ENCODE assay signal across 8 cellular contexts in the genomic region with DNA sequence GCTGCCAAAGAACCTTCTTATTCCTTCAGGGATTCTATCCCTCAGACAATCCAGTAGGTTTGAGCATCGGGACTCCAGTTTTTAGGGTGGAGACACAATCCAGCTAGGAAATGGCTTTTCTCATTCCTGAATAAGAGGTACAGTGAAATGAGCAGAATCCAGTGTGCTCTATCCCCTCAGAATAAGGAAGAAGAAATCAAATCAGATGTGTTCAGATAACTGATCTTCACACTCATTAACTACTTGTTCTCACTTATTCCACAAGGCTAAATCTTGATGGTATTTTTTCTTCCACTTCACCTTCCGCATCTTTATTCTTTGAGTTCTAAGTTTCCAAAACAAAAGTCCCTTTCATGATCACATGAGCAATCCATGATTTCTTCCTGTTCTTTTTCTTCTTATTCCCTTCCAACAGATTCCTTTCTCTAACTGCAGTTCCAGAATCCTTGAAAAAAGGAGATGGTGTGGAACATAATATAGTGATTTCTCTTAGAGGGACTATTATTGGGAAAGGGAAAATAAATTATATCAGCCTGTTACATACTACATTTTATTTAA. TPM values are rescaled to one million over a fixed set of nuclear protein-coding genes. Genes with fewer than 3 reads are reported as not detected.
DNase-seq lines count a peak whose midpoint lies in the region; ATAC-seq and TF ChIP-seq lines count a peak whose summit lies in the region.

No MANE protein-coding gene starts in this region.

- CTCF ChIA-PET in AG04450 (lab: Charles Lee): no interaction called here

- POLR2A ChIA-PET in AG04450 (lab: Yijun Ruan, JAX): no interaction called here

- H3K36me3 ChIP-seq in HUES48 (ENCODE audit: control insufficient read depth, insufficient read depth, low read length) (no peaks in the 10 kb centered on the region), brain microvascular endothelial cell (replicated peaks) (no peaks in the 10 kb centered on the region), muscle layer of duodenum (ENCODE audit: control insufficient read depth in 1 of 2, insufficient read depth in 2 of 2, low read length in 2 of 2) (no peaks in the 10 kb centered on the region)

- H3K4me3 ChIP-seq in AG04450 (ENCODE audit: low read depth, low read length): peak overlapping the region; percentile 64
- H3K4me3 ChIP-seq in HUES48 (ENCODE audit: low read depth, low read length): peak overlapping the region; percentile 42
- peak overlapping the region; percentile 57 for H3K4me3 ChIP-seq in brain microvascular endothelial cell (ENCODE audit: low read depth, low read length)
- H3K4me3 ChIP-seq in muscle layer of duodenum (ENCODE audit: low read depth in 1 of 2, low read length in 2 of 2): peak overlapping the region; percentile 59 to 87

- peak overlapping the region; percentile 58; the same call in 1 of the 2 replicates for H3K9ac ChIP-seq in HUES48 (ENCODE audit: low read depth, low read length)

- peak overlapping the region; percentile 92 for H3K27ac ChIP-seq in AG04450 (ENCODE audit: low read depth, low read length)
- no peak overlapping the region for H3K27ac ChIP-seq in HUES48 (ENCODE audit: low read depth, low read length)
- peak overlapping the region; percentile 56 for H3K27ac ChIP-seq in brain microvascular endothelial cell
- peak overlapping the region; percentile 95 for H3K27ac ChIP-seq in muscle layer of duodenum (ENCODE audit: low read length)

- H3K4me1 ChIP-seq in HUES48 (ENCODE audit: control insufficient read depth, insufficient read depth, low read length) (0 out of 2 replicates have a peak, but pooled peaks cover 5% of the 10 kb centered on the region), muscle layer of duodenum (ENCODE audit: control insufficient read depth in 1 of 2, insufficient read depth in 2 of 2, low read length in 2 of 2) (peaks cover 6 to 17% of the 10 kb centered on the region in 2 donors)

- no peaks in the 10 kb centered on the region; the same call in 1 of the 2 replicates for H3K9me3 ChIP-seq in AG04450 (ENCODE audit: control insufficient read depth, insufficient read depth, low read length)
- no peaks in the 10 kb centered on the region for H3K9me3 ChIP-seq in HUES48 (ENCODE audit: control insufficient read depth, insufficient read depth, low read length)
- H3K9me3 ChIP-seq in muscle layer of duodenum (ENCODE audit: control insufficient read depth in 1 of 2, low read length in 2 of 2): no peaks in the 10 kb centered on the region

- ATAC-seq in GM19395 (IDR thresholded peaks at IDR 0.05; ENCODE audit: unreplicated experiment): no peak
- ATAC-seq in GM18873 (IDR thresholded peaks at IDR 0.05; ENCODE audit: low FRiP score, unreplicated experiment): no peak
- no peak for ATAC-seq in HG02588 (IDR thresholded peaks at IDR 0.05; ENCODE audit: unreplicated experiment)

- TF ChIP-seq CTCF in AG04450 (IDR thresholded peaks at IDR 0.05; ENCODE audit: low read depth, low read length): no peak
- no peak for TF ChIP-seq CTCF in brain microvascular endothelial cell (IDR thresholded peaks at IDR 0.05; ENCODE audit: low read depth, low read length, missing control alignments)

- H3K27me3 ChIP-seq in AG04450 (ENCODE audit: control insufficient read depth, insufficient read depth, low read length): no peaks in the 10 kb centered on the region
- H3K27me3 ChIP-seq in HUES48 (ENCODE audit: control insufficient read depth, insufficient read depth, low read length): no peaks in the 10 kb centered on the region
- H3K27me3 ChIP-seq in brain microvascular endothelial cell (replicated peaks): no peaks in the 10 kb centered on the region
- H3K27me3 ChIP-seq in muscle layer of duodenum (ENCODE audit: low read depth, low read length): no peaks in the 10 kb centered on the region

- no peak for DNase-seq in AG04450 (ENCODE audit: low read depth, low spot score)
- no peak for DNase-seq in brain microvascular endothelial cell
- no peak for DNase-seq in stimulated activated CD4-positive, alpha-beta T cell treated with anti-CD3 and anti-CD28 coated beads, Interleukin-2, amount 100 ng/mL, for 24 hours

- in situ Hi-C loops in brain microvascular endothelial cell (cut with HindIII; ENCODE audit: low pct_ligation_motif_present, low sequenced_read_pairs): no loop called here

RNA-seq across cellular contexts. Expression of gene SYT11, which starts 1.7 kb away (rescaled TPM):
- 44.8 and 49.0 TPM in 2 replicates for polyA plus RNA-seq in AG04450 (2011; rRNA removed)
- polyA minus RNA-seq in AG04450 (2011; rRNA and poly(A)+ RNA removed): 52.2 and 55.1 TPM in 2 replicates

RNA-seq across cellular contexts. Expression of gene GON4L, which starts 4.0 kb away (rescaled TPM):
- 22.3 and 24.5 TPM in 2 replicates for polyA plus RNA-seq in AG04450 (2011; rRNA removed)
- polyA minus RNA-seq in AG04450 (2011; rRNA and poly(A)+ RNA removed): 38.8 and 43.6 TPM in 2 replicates

RNA-seq across cellular contexts. Expression of gene RIT1, which starts 50.1 kb away (rescaled TPM):
- polyA plus RNA-seq in AG04450 (2011; rRNA removed): 56.4 and 65.2 TPM in 2 replicates
- 61.1 and 69.2 TPM in 2 replicates for polyA minus RNA-seq in AG04450 (2011; rRNA and poly(A)+ RNA removed)
